Comparison of ENCODE assay signal across 31 cellular contexts in genomic region chr1:199515261-199515660, GRCh38.
"Had no signal": no experiment of that assay in that cellular context is flagged by ENCODE, and none has a peak within 500 bp of the region (broad histone marks: within the 10 kb centered on the region; RNA-seq: fewer than 3 reads in every experiment).

No MANE protein-coding gene starts in this region.

- H3K36me3 ChIP-seq: adrenal gland, cardiac muscle cell, colonic mucosa, WERI-Rb-1 had no signal

- H3K4me3 ChIP-seq: adrenal gland, body of pancreas, cardiac muscle cell, colonic mucosa had no signal

- H3K9me3 ChIP-seq: adrenal gland, body of pancreas, colonic mucosa had no signal

- ATAC-seq: activated CD4-positive, CD25-positive, alpha-beta regulatory T cell treated with anti-CD3 and anti-CD28 coated beads, Interleukin-2, amount 50 U/mL, for 24 hours; activated CD8-positive, alpha-beta memory T cell treated with anti-CD3 and anti-CD28 coated beads, Interleukin-2, amount 10 ng/mL, durations not matched to agents 7 days and 5 days; activated CD8-positive, alpha-beta T cell treated with anti-CD3 and anti-CD28 coated beads, Interleukin-2, amount 10 ng/mL, durations not matched to agents 7 days and 5 days; activated naive CD8-positive, alpha-beta T cell treated with anti-CD3 and anti-CD28 coated beads, Interleukin-2, amount 50 U/mL, for 24 hours; body of pancreas; esophagus mucosa had no signal

- H3K4me1 ChIP-seq: adrenal gland, body of pancreas, colonic mucosa had no signal

- H3K27ac ChIP-seq: adrenal gland, body of pancreas, cardiac muscle cell, colonic mucosa, WERI-Rb-1 had no signal

- H3K27me3 ChIP-seq: adrenal gland, body of pancreas, colonic mucosa had no signal

- DNase-seq: activated B cell treated with CpG ODN at 0.5 μM for 24 hours; activated CD4-positive, alpha-beta memory T cell treated with anti-CD3 and anti-CD28 coated beads for 36 hours; activated CD4-positive, alpha-beta T cell treated with anti-CD3 and anti-CD28 coated beads for 48 hours; activated CD4-positive, alpha-beta T cell treated with anti-CD3 and anti-CD28 coated beads, Interleukin-2, amount 50 U/mL, for 1 hour; activated CD8-positive, alpha-beta memory T cell treated with anti-CD3 and anti-CD28 coated beads, Interleukin-2, amount 10 ng/mL, durations not matched to agents 7 days and 5 days; activated CD8-positive, alpha-beta memory T cell treated with anti-CD3 and anti-CD28 coated beads, Interleukin-2, amount 50 U/mL, for 4 hours; activated CD8-positive, alpha-beta T cell treated with anti-CD3 and anti-CD28 coated beads, Interleukin-2, amount 10 ng/mL, durations not matched to agents 7 days and 5 days; activated effector memory CD4-positive, alpha-beta T cell treated with anti-CD3 and anti-CD28 coated beads, Interleukin-2, amount 50 U/mL, for 16 hours; activated naive CD4-positive, alpha-beta T cell treated with anti-CD3 and anti-CD28 coated beads for 36 hours; activated naive CD8-positive, alpha-beta T cell treated with anti-CD3 and anti-CD28 coated beads for 36 hours; activated naive CD8-positive, alpha-beta T cell treated with anti-CD3 and anti-CD28 coated beads, Interleukin-2, amount 50 U/mL, for 24 hours; activated T-cell treated with anti-CD3 and anti-CD28 coated beads, Interleukin-2, amount 50 U/mL, for 1 hour; activated T-cell treated with anti-CD3 and anti-CD28 coated beads, Interleukin-2, amount 50 U/mL, for 48 hours; adrenal gland; amygdala; aorta; body of pancreas; central memory CD4-positive, alpha-beta T cell; cerebellar nuclear complex; colonic mucosa; effector CD8-positive, alpha-beta T cell; foreskin fibroblast; head of caudate nucleus; hippocampal formation; T1000; WERI-Rb-1 had no signal

- FAIRE-seq: endometrium, frontal cortex had no signal
